In the genomic region with DNA sequence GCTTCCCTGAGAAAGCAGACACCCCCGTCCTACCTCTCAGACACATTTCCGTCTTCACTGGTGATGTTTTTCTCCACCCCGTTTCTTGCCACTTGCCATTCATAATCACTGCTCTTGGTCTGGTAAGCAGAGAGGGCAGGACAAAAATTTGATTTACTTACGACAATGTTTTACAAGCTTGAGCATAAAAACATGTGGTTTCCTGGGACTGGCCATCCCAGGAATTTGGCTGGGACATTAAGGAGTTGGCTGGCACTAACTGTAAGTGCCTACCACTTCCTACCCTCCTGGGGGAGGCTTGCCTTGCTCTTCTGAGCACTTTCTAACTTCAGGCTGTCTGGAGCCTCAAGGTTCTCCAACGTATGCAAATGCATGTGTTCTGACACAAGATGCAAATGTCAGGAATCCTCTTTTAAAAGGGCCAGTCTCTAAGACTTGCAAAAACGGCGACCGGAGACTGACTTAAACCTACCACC, we compare ENCODE assay signal across 11 cellular contexts. TPM values are rescaled to one million over a fixed set of nuclear protein-coding genes. Genes with fewer than 3 reads are reported as not detected.
DNase-seq lines count a peak whose midpoint lies in the region; ATAC-seq and TF ChIP-seq lines count a peak whose summit lies in the region.
"Had no signal": no experiment of that assay in that cellular context is flagged by ENCODE, and none has a peak within 500 bp of the region (broad histone marks: within the 10 kb centered on the region; RNA-seq: fewer than 3 reads in every experiment).

No MANE protein-coding gene starts in this region.

- no peaks in the 10 kb centered on the region for H4K20me1 ChIP-seq in osteoblast (ENCODE audit: insufficient read depth, low read length)

- 16 to 22% methylated on average over 7 to 8 of the region's 8 CpGs for WGBS in transverse colon (ENCODE audit: low coverage in 1 of 2), 2 donors

- peak overlapping the region; percentile 51 for H3K4me2 ChIP-seq in osteoblast (ENCODE audit: insufficient read depth, low read length)

- H3K4me3 Mint-ChIP-seq in T-helper 1 cell treated with Interleukin-12 subunit alpha and Interleukin-12 subunit beta and Interleukin-4 antibody, amounts not matched to agents 30 μg/mL and 1 μg/mL, for 36 hours: peak overlapping the region; percentile 75
- peak overlapping the region; percentile 43 for H3K4me3 Mint-ChIP-seq in activated T-helper 2 cell treated with anti-CD3 and anti-CD28 coated beads, Interferon-gamma antibody, Interleukin-2, Interleukin-4, amounts not matched to agents 10 μg/mL and 5 μg/mL and 100 μg/mL, durations not matched to agents 14 hours and 24 hours and 36 hours (ENCODE audit: low read depth)

- H3K36me3 ChIP-seq in osteoblast (ENCODE audit: insufficient read depth, low read length): no peaks in the 10 kb centered on the region
- no peaks in the 10 kb centered on the region for H3K36me3 ChIP-seq in transverse colon

- ATAC-seq in HG02759 (IDR thresholded peaks at IDR 0.05; ENCODE audit: unreplicated experiment): peak; percentile 18

- intact Hi-C loops in activated T-helper 2 cell treated with anti-CD3 and anti-CD28 coated beads, Interferon-gamma antibody, Interleukin-2, Interleukin-4, amounts not matched to agents 10 μg/mL and 5 μg/mL and 100 μg/mL, durations not matched to agents 14 hours and 24 hours and 36 hours (cut with micrococcal nuclease): no loop called here
- intact Hi-C loops in transverse colon (cut with DNase I; ENCODE audit: low total_unique reads): loop anchor here (2.0 kb wide), 1 partner anchor 62 kb away; no protein-coding TSS in a partner anchor

- in situ Hi-C loops in transverse colon (cut with MboI; ENCODE audit: low pct_ligation_motif_present in 1 of 4, low pct_unique_long_range_greater_than_20kb in 1 of 4, low sequenced_read_pairs in 3 of 4): no loop called here

- no peaks in the 10 kb centered on the region for H3K9me3 Mint-ChIP-seq in T-helper 1 cell treated with Interleukin-12 subunit alpha and Interleukin-12 subunit beta and Interleukin-4 antibody, amounts not matched to agents 30 μg/mL and 1 μg/mL, for 36 hours
- H3K9me3 Mint-ChIP-seq in activated T-helper 2 cell treated with anti-CD3 and anti-CD28 coated beads, Interferon-gamma antibody, Interleukin-2, Interleukin-4, amounts not matched to agents 10 μg/mL and 5 μg/mL and 100 μg/mL, durations not matched to agents 14 hours and 24 hours and 36 hours: no peaks in the 10 kb centered on the region

- no peaks in the 10 kb centered on the region for H3K79me2 ChIP-seq in osteoblast (ENCODE audit: insufficient read depth, low read length)

- TF ChIP-seq EP300 in transverse colon (IDR thresholded peaks at IDR 0.05; ENCODE audit: low read depth): no peak

- TF ChIP-seq CTCF in osteoblast (IDR thresholded peaks at IDR 0.05; ENCODE audit: extremely low read depth, low read depth, low read length) (no peak), transverse colon (IDR thresholded peaks at IDR 0.05) (no peak)

- H3K27ac Mint-ChIP-seq in T-helper 1 cell treated with Interleukin-12 subunit alpha and Interleukin-12 subunit beta and Interleukin-4 antibody, amounts not matched to agents 30 μg/mL and 1 μg/mL, for 36 hours: no peak overlapping the region
- peak overlapping the region; percentile 19 for H3K27ac Mint-ChIP-seq in activated T-helper 2 cell treated with anti-CD3 and anti-CD28 coated beads, Interferon-gamma antibody, Interleukin-2, Interleukin-4, amounts not matched to agents 10 μg/mL and 5 μg/mL and 100 μg/mL, durations not matched to agents 14 hours and 24 hours and 36 hours

- H3K4me1 Mint-ChIP-seq in T-helper 1 cell treated with Interleukin-12 subunit alpha and Interleukin-12 subunit beta and Interleukin-4 antibody, amounts not matched to agents 30 μg/mL and 1 μg/mL, for 36 hours (ENCODE audit: low read depth): peaks cover 23% of the 10 kb centered on the region
- peaks cover 19% of the 10 kb centered on the region for H3K4me1 Mint-ChIP-seq in activated T-helper 2 cell treated with anti-CD3 and anti-CD28 coated beads, Interferon-gamma antibody, Interleukin-2, Interleukin-4, amounts not matched to agents 10 μg/mL and 5 μg/mL and 100 μg/mL, durations not matched to agents 14 hours and 24 hours and 36 hours (ENCODE audit: low read depth)

- H3K4me3 ChIP-seq in osteoblast (ENCODE audit: insufficient read depth, low read length): peak overlapping the region; percentile 18
- H3K4me3 ChIP-seq in transverse colon: peak overlapping the region in 1 of 4 donors; percentile 25
- H3K4me3 ChIP-seq: skin epidermis had no signal

- DNase-seq in T-helper 1 cell (no peak), osteoblast (ENCODE audit: insufficient read length, low spot score, missing footprints) (no peak), dedifferentiated amniotic fluid mesenchymal stem cell (ENCODE audit: extremely low spot score) (no peak), ureter (ENCODE audit: low spot score) (no peak), transverse colon (no peak)
- no peak for DNase-seq in activated T-helper 2 cell treated with anti-CD3 and anti-CD28 coated beads, Interferon-gamma antibody, Interleukin-2, Interleukin-4, amounts not matched to agents 10 μg/mL and 5 μg/mL and 100 μg/mL, durations not matched to agents 14 hours and 24 hours and 36 hours (ENCODE audit: low spot score)
- DNase-seq: NCI-H2081 treated with DMSO at 0.1 percent for 48 hours had no signal

- TF ChIP-seq POLR2A in transverse colon (IDR thresholded peaks at IDR 0.05): no peak

- H3K4me1 ChIP-seq in osteoblast (ENCODE audit: insufficient read depth, low read length): peaks cover 14% of the 10 kb centered on the region
- H3K4me1 ChIP-seq in transverse colon: peaks cover 0 to 14% (median 7%) of the 10 kb centered on the region in 4 donors

- no peak overlapping the region for H2AFZ ChIP-seq in osteoblast (ENCODE audit: low read length)

- H3K36me3 Mint-ChIP-seq in T-helper 1 cell treated with Interleukin-12 subunit alpha and Interleukin-12 subunit beta and Interleukin-4 antibody, amounts not matched to agents 30 μg/mL and 1 μg/mL, for 36 hours (ENCODE audit: low read depth): no peaks in the 10 kb centered on the region
- no peaks in the 10 kb centered on the region for H3K36me3 Mint-ChIP-seq in activated T-helper 2 cell treated with anti-CD3 and anti-CD28 coated beads, Interferon-gamma antibody, Interleukin-2, Interleukin-4, amounts not matched to agents 10 μg/mL and 5 μg/mL and 100 μg/mL, durations not matched to agents 14 hours and 24 hours and 36 hours (ENCODE audit: low read depth)

- H3K27ac ChIP-seq in osteoblast (ENCODE audit: low read depth, low read length): no peak overlapping the region
- no peak overlapping the region for H3K27ac ChIP-seq in transverse colon
- H3K27ac ChIP-seq: 22Rv1 had no signal

- H3K9me3 ChIP-seq in osteoblast (ENCODE audit: low read depth, low read length) (no peaks in the 10 kb centered on the region), transverse colon (no peaks in the 10 kb centered on the region)

- peaks cover 31% of the 10 kb centered on the region for H3K27me3 ChIP-seq in osteoblast (ENCODE audit: insufficient read depth, low read length)
- no peaks in the 10 kb centered on the region for H3K27me3 ChIP-seq in transverse colon

- peaks cover 26% of the 10 kb centered on the region for H3K27me3 Mint-ChIP-seq in T-helper 1 cell treated with Interleukin-12 subunit alpha and Interleukin-12 subunit beta and Interleukin-4 antibody, amounts not matched to agents 30 μg/mL and 1 μg/mL, for 36 hours (ENCODE audit: low read depth)
- peaks cover 26% of the 10 kb centered on the region for H3K27me3 Mint-ChIP-seq in activated T-helper 2 cell treated with anti-CD3 and anti-CD28 coated beads, Interferon-gamma antibody, Interleukin-2, Interleukin-4, amounts not matched to agents 10 μg/mL and 5 μg/mL and 100 μg/mL, durations not matched to agents 14 hours and 24 hours and 36 hours (ENCODE audit: low read depth)

RNA-seq across cellular contexts. Expression of a gene that starts 24.2 kb away (rescaled TPM):
- total RNA-seq in activated T-helper 2 cell treated with anti-CD3 and anti-CD28 coated beads, Interferon-gamma antibody, Interleukin-2, Interleukin-4, amounts not matched to agents 10 μg/mL and 5 μg/mL and 100 μg/mL, durations not matched to agents 14 hours and 24 hours and 36 hours: 4.3 and 4.4 TPM in 2 replicates
- total RNA-seq in osteoblast (9.4 and 10.5 TPM in 2 replicates), ureter (14.2 TPM), transverse colon (10 to 100 TPM in 3 of 4 donors, 1 to 10 TPM in 1; 4.1 to 32.8 (median 17.7) TPM)
